Comparison of ENCODE assay signal across 20 cellular contexts in the genomic region with DNA sequence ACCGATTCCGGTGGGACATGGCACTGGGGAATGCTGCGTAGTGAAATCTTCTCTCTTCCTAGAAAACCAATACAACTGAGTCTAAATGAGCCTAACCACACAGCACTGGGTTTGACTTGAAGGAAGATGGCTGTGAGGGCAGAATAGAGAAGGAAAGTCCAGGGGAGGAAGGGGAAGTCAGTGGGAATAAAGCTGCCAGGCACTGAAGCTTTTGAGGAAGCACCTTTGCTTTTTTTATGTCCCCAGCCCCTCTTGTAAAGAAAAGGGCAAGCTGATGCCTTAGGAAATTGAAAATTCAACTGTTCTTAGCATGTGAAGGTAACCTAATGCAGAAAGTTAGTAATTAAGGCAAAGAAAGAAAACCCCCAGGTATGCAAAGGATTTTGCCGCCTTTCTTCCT.
"Had no signal": no experiment of that assay in that cellular context is flagged by ENCODE, and none has a peak within 500 bp of the region (broad histone marks: within the 10 kb centered on the region; RNA-seq: fewer than 3 reads in every experiment).

No MANE protein-coding gene starts in this region.

- H3K9me3 Mint-ChIP-seq: activated CD4-positive, alpha-beta memory T cell treated with anti-CD3 and anti-CD28 coated beads, Interleukin-2, amount 10 ng/mL, durations not matched to agents 7 days and 5 days; activated CD4-positive, alpha-beta T cell treated with anti-CD3 and anti-CD28 coated beads, Interleukin-2, amount 10 ng/mL, durations not matched to agents 24 days and 14 days; activated naive CD4-positive, alpha-beta T cell treated with anti-CD3 and anti-CD28 coated beads, Interleukin-2, amount 50 U/mL, for 24 hours; brain; immature natural killer cell; naive thymus-derived CD4-positive, alpha-beta T cell; neural progenitor cell; stimulated activated memory B cell treated with anti-CD40 and anti-IgM and Interleukin-4, amounts not matched to agents 10 μg/mL and 1 μg/mL and 100 μg/mL, for 72 hours had no signal

- ATAC-seq: activated CD4-positive, CD25-positive, alpha-beta regulatory T cell treated with anti-CD3 and anti-CD28 coated beads, Interleukin-2, amount 50 U/mL, for 24 hours; foreskin keratinocyte; left lobe of liver; naive thymus-derived CD4-positive, alpha-beta T cell; psoas muscle; stimulated activated memory B cell treated with anti-CD40 and anti-IgM and Interleukin-4, amounts not matched to agents 10 μg/mL and 1 μg/mL and 100 μg/mL, for 72 hours had no signal

- H3K4me3 Mint-ChIP-seq: activated CD4-positive, alpha-beta memory T cell treated with anti-CD3 and anti-CD28 coated beads, Interleukin-2, amount 10 ng/mL, durations not matched to agents 7 days and 5 days; activated CD4-positive, alpha-beta T cell treated with anti-CD3 and anti-CD28 coated beads, Interleukin-2, amount 10 ng/mL, durations not matched to agents 24 days and 14 days; activated naive CD4-positive, alpha-beta T cell treated with anti-CD3 and anti-CD28 coated beads, Interleukin-2, amount 50 U/mL, for 24 hours; brain; immature natural killer cell; naive thymus-derived CD4-positive, alpha-beta T cell; neural progenitor cell; stimulated activated memory B cell treated with anti-CD40 and anti-IgM and Interleukin-4, amounts not matched to agents 10 μg/mL and 1 μg/mL and 100 μg/mL, for 72 hours had no signal

- H3K27ac Mint-ChIP-seq: activated CD4-positive, alpha-beta memory T cell treated with anti-CD3 and anti-CD28 coated beads, Interleukin-2, amount 10 ng/mL, durations not matched to agents 7 days and 5 days; activated CD4-positive, alpha-beta T cell treated with anti-CD3 and anti-CD28 coated beads, Interleukin-2, amount 10 ng/mL, durations not matched to agents 24 days and 14 days; neural progenitor cell; stimulated activated memory B cell treated with anti-CD40 and anti-IgM and Interleukin-4, amounts not matched to agents 10 μg/mL and 1 μg/mL and 100 μg/mL, for 72 hours had no signal

- H3K27me3 Mint-ChIP-seq: activated CD4-positive, alpha-beta memory T cell treated with anti-CD3 and anti-CD28 coated beads, Interleukin-2, amount 10 ng/mL, durations not matched to agents 7 days and 5 days; activated CD4-positive, alpha-beta T cell treated with anti-CD3 and anti-CD28 coated beads, Interleukin-2, amount 10 ng/mL, durations not matched to agents 24 days and 14 days; activated naive CD4-positive, alpha-beta T cell treated with anti-CD3 and anti-CD28 coated beads, Interleukin-2, amount 50 U/mL, for 24 hours; brain; naive thymus-derived CD4-positive, alpha-beta T cell; stimulated activated memory B cell treated with anti-CD40 and anti-IgM and Interleukin-4, amounts not matched to agents 10 μg/mL and 1 μg/mL and 100 μg/mL, for 72 hours had no signal

- DNase-seq: activated CD4-positive, alpha-beta memory T cell treated with anti-CD3 and anti-CD28 coated beads, Interleukin-2, amount 10 ng/mL, durations not matched to agents 7 days and 5 days; activated CD4-positive, alpha-beta T cell treated with anti-CD3 and anti-CD28 coated beads, Interleukin-2, amount 10 ng/mL, durations not matched to agents 24 days and 14 days; aorta; caudate nucleus; dermis blood vessel endothelial cell; effector CD8-positive, alpha-beta T cell; foreskin keratinocyte; immature natural killer cell; naive thymus-derived CD4-positive, alpha-beta T cell; ovary; psoas muscle; stomach; SW 1271; transverse colon had no signal

- H3K4me1 Mint-ChIP-seq: activated CD4-positive, alpha-beta memory T cell treated with anti-CD3 and anti-CD28 coated beads, Interleukin-2, amount 10 ng/mL, durations not matched to agents 7 days and 5 days; brain; neural progenitor cell had no signal
